In the genomic region with DNA sequence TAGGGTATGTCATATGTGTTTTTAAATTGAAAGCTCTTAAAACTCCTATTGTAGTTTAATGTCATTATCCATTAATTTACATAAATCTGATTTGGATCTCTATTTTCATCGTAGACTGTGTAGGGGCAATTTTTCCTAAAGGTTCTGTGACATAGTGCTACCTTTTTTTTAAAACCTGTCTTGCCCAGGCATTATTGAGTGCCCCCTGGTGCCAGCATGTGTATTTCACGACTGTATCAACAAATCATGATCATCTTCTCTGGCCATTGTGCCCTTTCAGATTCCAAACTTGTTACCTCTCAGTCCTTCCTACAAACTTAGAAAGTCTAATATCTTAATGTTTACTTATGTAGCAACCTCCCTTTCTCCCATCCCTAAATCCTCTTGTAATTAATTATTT, we compare ENCODE assay signal across 8 cellular contexts.
DNase-seq lines count a peak whose midpoint lies in the region; ATAC-seq, FAIRE-seq and TF ChIP-seq lines count a peak whose summit lies in the region.

No MANE protein-coding gene starts in this region.

- H3K4me1 Mint-ChIP-seq in natural killer cell: no peaks in the 10 kb centered on the region
- H3K4me1 Mint-ChIP-seq in natural killer cell treated with Interleukin-12 subunit alpha and Interleukin-12 subunit beta and Interleukin-15 and Interleukin-18, amount 100 ng/mL, for 72 hours (ENCODE audit: low read depth in 2 of 2): no peaks in the 10 kb centered on the region

- no peak overlapping the region for H3K27ac Mint-ChIP-seq in natural killer cell
- H3K27ac Mint-ChIP-seq in natural killer cell treated with Interleukin-12 subunit alpha and Interleukin-12 subunit beta and Interleukin-15 and Interleukin-18, amount 100 ng/mL, for 72 hours: no peak overlapping the region

- H3K36me3 Mint-ChIP-seq in natural killer cell: peaks cover 14% of the 10 kb centered on the region
- H3K36me3 Mint-ChIP-seq in natural killer cell treated with Interleukin-12 subunit alpha and Interleukin-12 subunit beta and Interleukin-15 and Interleukin-18, amount 100 ng/mL, for 72 hours: peaks cover 5% of the 10 kb centered on the region

- intact Hi-C loops in natural killer cell (cut with micrococcal nuclease): loop anchor here (1.0 kb wide), 1 partner anchor 514 kb away; no protein-coding TSS in a partner anchor

- peak; percentile 44 for TF ChIP-seq CTCF in natural killer cell (IDR thresholded peaks at IDR 0.05)

- ATAC-seq in natural killer cell: peak in 1 of 3 donors; percentile 41
- ATAC-seq in natural killer cell treated with Interleukin-12 subunit alpha and Interleukin-12 subunit beta and Interleukin-15 and Interleukin-18, amount 100 ng/mL, for 72 hours: no peak
- no peak for ATAC-seq in HG03135 (IDR thresholded peaks at IDR 0.05; ENCODE audit: unreplicated experiment)
- ATAC-seq in GM21723 (IDR thresholded peaks at IDR 0.05; ENCODE audit: unreplicated experiment): no peak

- no peaks in the 10 kb centered on the region for H3K27me3 Mint-ChIP-seq in natural killer cell (ENCODE audit: low read depth in 2 of 2)
- no peaks in the 10 kb centered on the region for H3K27me3 Mint-ChIP-seq in natural killer cell treated with Interleukin-12 subunit alpha and Interleukin-12 subunit beta and Interleukin-15 and Interleukin-18, amount 100 ng/mL, for 72 hours

- no peaks in the 10 kb centered on the region for H3K9me3 Mint-ChIP-seq in natural killer cell
- no peaks in the 10 kb centered on the region for H3K9me3 Mint-ChIP-seq in natural killer cell treated with Interleukin-12 subunit alpha and Interleukin-12 subunit beta and Interleukin-15 and Interleukin-18, amount 100 ng/mL, for 72 hours

- FAIRE-seq in urothelium cell line (lab: Jason Lieb, UNC): no peak

- H3K4me3 Mint-ChIP-seq in natural killer cell: no peak overlapping the region
- H3K4me3 Mint-ChIP-seq in natural killer cell treated with Interleukin-12 subunit alpha and Interleukin-12 subunit beta and Interleukin-15 and Interleukin-18, amount 100 ng/mL, for 72 hours: no peak overlapping the region

- no peak for DNase-seq in natural killer cell
- DNase-seq in natural killer cell treated with Interleukin-12 subunit alpha and Interleukin-12 subunit beta and Interleukin-15 and Interleukin-18, amount 100 ng/mL, for 72 hours (ENCODE audit: low spot score): no peak
- DNase-seq in RPMI7951 (ENCODE audit: low read depth): peak; percentile 41
- peak; percentile 44 for DNase-seq in fibroblast of peridontal ligament (ENCODE audit: extremely low read depth)
- peak; percentile 38 for DNase-seq in urothelium cell line (ENCODE audit: low spot score)
- DNase-seq in SK-N-DZ (ENCODE audit: low spot score): no peak

Comparison
In these comparisons a context has a peak if more than half of its experiments do, and no peak if none do; other contexts are left out.
1. DNase-seq: peak in RPMI7951 (single experiment), fibroblast of peridontal ligament (single experiment) and urothelium cell line (single experiment); none in natural killer cell (single experiment), natural killer cell treated with Interleukin-12 subunit alpha and Interleukin-12 subunit beta and Interleukin-15 and Interleukin-18, amount 100 ng/mL, for 72 hours (single experiment) and SK-N-DZ (single experiment).